In genomic region chr9:133584559-133585476, GRCh38 we compare ENCODE assay signal across 13 cellular contexts. TPM values are rescaled to one million over a fixed set of nuclear protein-coding genes. Genes with fewer than 3 reads are reported as not detected.
A peak's percentile ranks its signal among the peaks of the same experiment; 100 is the strongest.
DNase-seq lines count a peak whose midpoint lies in the region; ATAC-seq and TF ChIP-seq lines count a peak whose summit lies in the region.
"Had no signal": no experiment of that assay in that cellular context is flagged by ENCODE, and none has a peak within 500 bp of the region (broad histone marks: within the 10 kb centered on the region; RNA-seq: fewer than 3 reads in every experiment).

No MANE protein-coding gene starts in this region.

- H3K4me3 ChIP-seq in Jurkat, Clone E6-1 (ENCODE audit: low read length) = no peak overlapping the region; the same call in none of the 2 replicates
- no peak overlapping the region for H3K4me3 ChIP-seq in endodermal cell (ENCODE audit: low read length)
- H3K4me3 ChIP-seq in sigmoid colon = peak overlapping the region in 2 of 4 donors; percentile 2 to 3
- H3K4me3 ChIP-seq: lower lobe of right lung, uterus had no signal

- peaks cover 2% of the 10 kb centered on the region for H3K9me3 Mint-ChIP-seq in endodermal cell

- no peaks in the 10 kb centered on the region for H3K36me3 ChIP-seq in endodermal cell (ENCODE audit: control insufficient read depth, insufficient read depth, low read length)
- no peaks in the 10 kb centered on the region for H3K36me3 ChIP-seq in sigmoid colon
- H3K36me3 ChIP-seq: lower lobe of right lung, uterus had no signal

- TF ChIP-seq EP300 in sigmoid colon (IDR thresholded peaks at IDR 0.05) = no peak

- no peaks in the 10 kb centered on the region for H3K36me3 Mint-ChIP-seq in endodermal cell (ENCODE audit: low read depth)

- no peak for TF ChIP-seq POLR2A in sigmoid colon (IDR thresholded peaks at IDR 0.05)

- H3K4me1 ChIP-seq in endodermal cell (ENCODE audit: control insufficient read depth, insufficient read depth, low read length) (peaks cover 4% of the 10 kb centered on the region), sigmoid colon (peaks cover 0 to 50% (median 34%) of the 10 kb centered on the region in 4 donors)

- no peaks in the 10 kb centered on the region for H3K27me3 ChIP-seq in endodermal cell (ENCODE audit: control insufficient read depth, insufficient read depth, low read length, poor library complexity, severe bottlenecking)
- peaks cover 0 to 33% (median 7%) of the 10 kb centered on the region in 3 donors for H3K27me3 ChIP-seq in sigmoid colon
- H3K27me3 ChIP-seq: uterus had no signal

- ATAC-seq in GM18861 (IDR thresholded peaks at IDR 0.05; ENCODE audit: unreplicated experiment) = no peak

- H3K9ac ChIP-seq in endodermal cell (ENCODE audit: extremely low read depth, low read length, poor library complexity, severe bottlenecking) = no peak overlapping the region

- 39 to 52% methylated on average over 15 to 28 of the region's 28 CpGs for WGBS in endodermal cell (ENCODE audit: insufficient coverage in 1 of 2, insufficient read length in 1 of 2), 2 experiments
- 3 to 10% methylated on average over 28 of the region's 28 CpGs for WGBS in sigmoid colon, 2 donors

- H3K9me3 ChIP-seq in endodermal cell (ENCODE audit: control insufficient read depth, low read length) (no peaks in the 10 kb centered on the region), sigmoid colon (no peaks in the 10 kb centered on the region)
- H3K9me3 ChIP-seq: lower lobe of right lung, uterus had no signal

- TF ChIP-seq CTCF in endodermal cell (conservative IDR thresholded peaks at IDR 0.05) (no peak), sigmoid colon (IDR thresholded peaks at IDR 0.05) (no peak)

- peak overlapping the region; percentile 55 for H3K27ac Mint-ChIP-seq in endodermal cell

- DNase-seq in Jurkat, Clone E6-1 (ENCODE audit: low read depth, low spot score) = peak; percentile 73
- DNase-seq in NCI-H2196 treated with DMSO at 0.1 percent for 48 hours (lab: John Stamatoyannopoulos, UW; ENCODE audit: unreplicated experiment) = peak; percentile 62
- peak; percentile 75 for DNase-seq in endodermal cell
- no peak for DNase-seq in sigmoid colon
- DNase-seq in dedifferentiated amniotic fluid mesenchymal stem cell (ENCODE audit: extremely low spot score) = no peak
- DNase-seq in SIG-M5 treated with dmso at 0.1 percent for 504 hours (lab: John Stamatoyannopoulos, UW; ENCODE audit: unreplicated experiment) = no peak
- DNase-seq in activated CD4-positive, alpha-beta T cell treated with anti-CD3 and anti-CD28 coated beads, Interleukin-2, amount 50 U/mL, for 1 hour = no peak
- DNase-seq: KG1, lower lobe of right lung, T-helper 9 cell, uterus had no signal

- intact Hi-C loops in sigmoid colon (cut with DNase I) = loop anchor here (5.0 kb wide), 2 partner anchors 48 to 72 kb away; no protein-coding TSS in a partner anchor

- H3K27me3 Mint-ChIP-seq in endodermal cell (ENCODE audit: insufficient read depth) = no peaks in the 10 kb centered on the region

- no peak overlapping the region for H3K4me3 Mint-ChIP-seq in endodermal cell

- peaks cover 31% of the 10 kb centered on the region for H3K4me1 Mint-ChIP-seq in endodermal cell

- H3K27ac ChIP-seq in endodermal cell (ENCODE audit: low read depth, low read length) = peak overlapping the region; percentile 49
- H3K27ac ChIP-seq in sigmoid colon = peak overlapping the region in 3 of 4 donors; percentile 65 to 70 (median 65)
- H3K27ac ChIP-seq: lower lobe of right lung, uterus had no signal

RNA-seq across cellular contexts. Expression of gene FAM163B, which starts 24.4 kb away (rescaled TPM):
- polyA plus RNA-seq in Jurkat, Clone E6-1 (2012; ENCODE audit: insufficient read depth, insufficient read length) = not detected
- not detected for total RNA-seq in endodermal cell
- polyA plus RNA-seq in endodermal cell (2013, experiment 1 of 2) = 1.4 TPM
- polyA plus RNA-seq in endodermal cell (2013, experiment 2 of 2) = 1.8 TPM
- 1 to 10 TPM in 2 of 4 donors, under 1 TPM in 1, not detected in 1; 0.83 to 1.5 (median 1.1) TPM for total RNA-seq in sigmoid colon
- 1 to 10 TPM in 2 of 3 donors, under 1 TPM in 1; 0.29 to 2.4 (median 1.4) TPM for polyA plus RNA-seq in sigmoid colon
- total RNA-seq: epithelial cell of proximal tubule, lower lobe of right lung, uterus had no signal

RNA-seq across cellular contexts. Expression of gene ADAMTSL2, which starts 50.3 kb away (rescaled TPM):
- 0.38 TPM for polyA plus RNA-seq in Jurkat, Clone E6-1 (2012; ENCODE audit: insufficient read depth, insufficient read length)
- total RNA-seq in endodermal cell = under 1 TPM; 0.18 to 0.93 TPM
- polyA plus RNA-seq in endodermal cell (2013, experiment 1 of 2) = 2.2 TPM
- 3.0 TPM for polyA plus RNA-seq in endodermal cell (2013, experiment 2 of 2)
- 1 to 10 TPM in 2 of 4 donors, under 1 TPM in 2; 0.33 to 4.2 (median 0.94) TPM for total RNA-seq in sigmoid colon
- polyA plus RNA-seq in sigmoid colon = 1 to 10 TPM in 1 of 3 donors, under 1 TPM in 2; 0.46 to 1.8 (median 0.60) TPM
- total RNA-seq: epithelial cell of proximal tubule had no signal

RNA-seq across cellular contexts. Expression of gene DBH, which starts 51.3 kb away (rescaled TPM):
- polyA plus RNA-seq in Jurkat, Clone E6-1 (2012; ENCODE audit: insufficient read depth, insufficient read length) = 1.3 TPM
- total RNA-seq in endodermal cell (not detected), sigmoid colon (not detected)
- 0.93 TPM for polyA plus RNA-seq in endodermal cell (2013, experiment 1 of 2)
- 0.99 TPM for polyA plus RNA-seq in endodermal cell (2013, experiment 2 of 2)
- polyA plus RNA-seq in sigmoid colon = under 1 TPM in 1 of 3 donors, not detected in 2; 0.01 TPM
- total RNA-seq: epithelial cell of proximal tubule, lower lobe of right lung had no signal

Comparison
In these comparisons a context has a peak if more than half of its experiments do, and no peak if none do; other contexts are left out.
1. DNase-seq: peak in Jurkat, Clone E6-1 (single experiment), NCI-H2196 treated with DMSO at 0.1 percent for 48 hours (single experiment) and endodermal cell (single experiment); none in sigmoid colon (single experiment), dedifferentiated amniotic fluid mesenchymal stem cell (single experiment), SIG-M5 treated with dmso at 0.1 percent for 504 hours (single experiment) and activated CD4-positive, alpha-beta T cell treated with anti-CD3 and anti-CD28 coated beads, Interleukin-2, amount 50 U/mL, for 1 hour (single experiment).